In genomic region chr20:16689906-16690305, GRCh38 we compare ENCODE assay signal across 44 cellular contexts. TPM values are rescaled to one million over a fixed set of nuclear protein-coding genes. Genes with fewer than 3 reads are reported as not detected.
"Had no signal": no experiment of that assay in that cellular context is flagged by ENCODE, and none has a peak within 500 bp of the region (broad histone marks: within the 10 kb centered on the region; RNA-seq: fewer than 3 reads in every experiment).

No MANE protein-coding gene starts in this region.

- H3K9me3 Mint-ChIP-seq: activated naive CD4-positive, alpha-beta T cell treated with anti-CD3 and anti-CD28 coated beads for 36 hours; activated naive CD4-positive, alpha-beta T cell treated with anti-CD3 and anti-CD28 coated beads, Interleukin-2, amount 10 ng/mL, durations not matched to agents 7 days and 5 days; activated naive CD4-positive, alpha-beta T cell treated with anti-CD3 and anti-CD28 coated beads, Interleukin-2, amount 50 U/mL, for 24 hours; activated naive CD4-positive, alpha-beta T cell treated with anti-CD3 and anti-CD28 coated beads, Interleukin-2, amount 50 U/mL, for 72 hours; activated naive CD8-positive, alpha-beta T cell treated with anti-CD3 and anti-CD28 coated beads for 36 hours; activated naive CD8-positive, alpha-beta T cell treated with anti-CD3 and anti-CD28 coated beads, Interleukin-2, amount 10 ng/mL, durations not matched to agents 7 days and 5 days; activated naive CD8-positive, alpha-beta T cell treated with anti-CD3 and anti-CD28 coated beads, Interleukin-2, amount 50 U/mL, for 24 hours; activated T-cell treated with anti-CD3 and anti-CD28 coated beads, Interleukin-2, amount 50 U/mL, for 24 hours; activated T-cell treated with anti-CD3 and anti-CD28 coated beads, Interleukin-2, amount 50 U/mL, for 4 hours; activated T-cell treated with anti-CD3 and anti-CD28 coated beads, Interleukin-2, amount 50 U/mL, for 72 hours; activated T-helper 1 cell treated with anti-CD3 and anti-CD28 coated beads, Interleukin-12 subunit alpha, Interleukin-12 subunit beta, Interleukin-2, Interleukin-4 antibody, amounts not matched to agents 30 ng/mL and 10 ng/mL and 1 ng/mL, durations not matched to agents 14 hours and 24 hours and 36 hours; activated T-helper 17 cell treated with anti-CD3 and anti-CD28 coated beads, Interleukin-2, amount 50 U/mL, for 72 hours; brain; central memory CD8-positive, alpha-beta T cell had no signal

- H3K4me1 ChIP-seq: adrenal gland, ascending aorta, body of pancreas, breast epithelium had no signal

- H3K36me3 Mint-ChIP-seq: activated naive CD4-positive, alpha-beta T cell treated with anti-CD3 and anti-CD28 coated beads, Interleukin-2, amount 10 ng/mL, durations not matched to agents 7 days and 5 days; activated naive CD4-positive, alpha-beta T cell treated with anti-CD3 and anti-CD28 coated beads, Interleukin-2, amount 50 U/mL, for 24 hours; activated naive CD4-positive, alpha-beta T cell treated with anti-CD3 and anti-CD28 coated beads, Interleukin-2, amount 50 U/mL, for 72 hours; activated naive CD8-positive, alpha-beta T cell; activated naive CD8-positive, alpha-beta T cell treated with anti-CD3 and anti-CD28 coated beads for 36 hours; activated naive CD8-positive, alpha-beta T cell treated with anti-CD3 and anti-CD28 coated beads, Interleukin-2, amount 10 ng/mL, durations not matched to agents 7 days and 5 days; brain had no signal

- H3K36me3 ChIP-seq: adrenal gland, ascending aorta, brain microvascular endothelial cell, breast epithelium, cardiac muscle cell had no signal

- H3K27ac ChIP-seq: adrenal gland, ascending aorta, body of pancreas, brain microvascular endothelial cell, breast epithelium, cardiac muscle cell had no signal

- H3K27me3 ChIP-seq: adrenal gland, ascending aorta, body of pancreas, brain microvascular endothelial cell, breast epithelium, cardiac muscle cell had no signal

- H3K27ac Mint-ChIP-seq: activated naive CD4-positive, alpha-beta T cell treated with anti-CD3 and anti-CD28 coated beads for 36 hours; activated naive CD4-positive, alpha-beta T cell treated with anti-CD3 and anti-CD28 coated beads, Interleukin-2, amount 10 ng/mL, durations not matched to agents 7 days and 5 days; activated naive CD4-positive, alpha-beta T cell treated with anti-CD3 and anti-CD28 coated beads, Interleukin-2, amount 50 U/mL, for 24 hours; activated naive CD4-positive, alpha-beta T cell treated with anti-CD3 and anti-CD28 coated beads, Interleukin-2, amount 50 U/mL, for 72 hours; activated naive CD8-positive, alpha-beta T cell; activated naive CD8-positive, alpha-beta T cell treated with anti-CD3 and anti-CD28 coated beads for 36 hours; activated naive CD8-positive, alpha-beta T cell treated with anti-CD3 and anti-CD28 coated beads, Interleukin-2, amount 10 ng/mL, durations not matched to agents 7 days and 5 days; activated naive CD8-positive, alpha-beta T cell treated with anti-CD3 and anti-CD28 coated beads, Interleukin-2, amount 50 U/mL, for 24 hours; activated T-cell treated with anti-CD3 and anti-CD28 coated beads, Interleukin-2, amount 50 U/mL, for 24 hours; activated T-cell treated with anti-CD3 and anti-CD28 coated beads, Interleukin-2, amount 50 U/mL, for 72 hours; activated T-helper 1 cell treated with anti-CD3 and anti-CD28 coated beads, Interleukin-12 subunit alpha, Interleukin-12 subunit beta, Interleukin-2, Interleukin-4 antibody, amounts not matched to agents 30 ng/mL and 10 ng/mL and 1 ng/mL, durations not matched to agents 14 hours and 24 hours and 36 hours; activated T-helper 17 cell treated with anti-CD3 and anti-CD28 coated beads, Interleukin-2, amount 50 U/mL, for 72 hours; brain had no signal

- H3K4me1 Mint-ChIP-seq: activated naive CD4-positive, alpha-beta T cell treated with anti-CD3 and anti-CD28 coated beads, Interleukin-2, amount 10 ng/mL, durations not matched to agents 7 days and 5 days; activated naive CD8-positive, alpha-beta T cell treated with anti-CD3 and anti-CD28 coated beads, Interleukin-2, amount 50 U/mL, for 24 hours; activated T-helper 17 cell treated with anti-CD3 and anti-CD28 coated beads, Interleukin-2, amount 50 U/mL, for 72 hours; central memory CD8-positive, alpha-beta T cell had no signal

- H3K4me3 ChIP-seq: adrenal gland, ascending aorta, body of pancreas, breast epithelium, cardiac muscle cell had no signal

- H3K4me3 Mint-ChIP-seq: activated naive CD4-positive, alpha-beta T cell treated with anti-CD3 and anti-CD28 coated beads for 36 hours; activated naive CD4-positive, alpha-beta T cell treated with anti-CD3 and anti-CD28 coated beads, Interleukin-2, amount 10 ng/mL, durations not matched to agents 7 days and 5 days; activated naive CD4-positive, alpha-beta T cell treated with anti-CD3 and anti-CD28 coated beads, Interleukin-2, amount 50 U/mL, for 24 hours; activated naive CD8-positive, alpha-beta T cell; activated naive CD8-positive, alpha-beta T cell treated with anti-CD3 and anti-CD28 coated beads for 36 hours; activated naive CD8-positive, alpha-beta T cell treated with anti-CD3 and anti-CD28 coated beads, Interleukin-2, amount 10 ng/mL, durations not matched to agents 7 days and 5 days; activated naive CD8-positive, alpha-beta T cell treated with anti-CD3 and anti-CD28 coated beads, Interleukin-2, amount 50 U/mL, for 24 hours; activated T-cell treated with anti-CD3 and anti-CD28 coated beads, Interleukin-2, amount 50 U/mL, for 24 hours; activated T-cell treated with anti-CD3 and anti-CD28 coated beads, Interleukin-2, amount 50 U/mL, for 4 hours; activated T-cell treated with anti-CD3 and anti-CD28 coated beads, Interleukin-2, amount 50 U/mL, for 72 hours; activated T-helper 1 cell treated with anti-CD3 and anti-CD28 coated beads, Interleukin-12 subunit alpha, Interleukin-12 subunit beta, Interleukin-2, Interleukin-4 antibody, amounts not matched to agents 30 ng/mL and 10 ng/mL and 1 ng/mL, durations not matched to agents 14 hours and 24 hours and 36 hours; activated T-helper 17 cell treated with anti-CD3 and anti-CD28 coated beads, Interleukin-2, amount 50 U/mL, for 72 hours; brain; central memory CD8-positive, alpha-beta T cell had no signal

- DNase-seq: activated effector memory CD4-positive, alpha-beta T cell treated with anti-CD3 and anti-CD28 coated beads, Interleukin-2, amount 50 U/mL, for 16 hours; activated effector memory CD4-positive, alpha-beta T cell treated with Interleukin-2 at 50 U/mL for 16 hours; activated gamma-delta T cell; activated gamma-delta T cell treated with Interleukin-2 at 50 U/mL for 16 hours; activated naive CD4-positive, alpha-beta T cell; activated naive CD4-positive, alpha-beta T cell treated with anti-CD3 and anti-CD28 coated beads for 36 hours; activated naive CD4-positive, alpha-beta T cell treated with anti-CD3 and anti-CD28 coated beads, Interleukin-2, amount 10 ng/mL, durations not matched to agents 7 days and 5 days; activated naive CD4-positive, alpha-beta T cell treated with anti-CD3 and anti-CD28 coated beads, Interleukin-2, amount 50 U/mL, for 16 hours; activated naive CD4-positive, alpha-beta T cell treated with Interleukin-2 at 50 U/mL for 16 hours; activated naive CD8-positive, alpha-beta T cell treated with anti-CD3 and anti-CD28 coated beads for 36 hours; activated naive CD8-positive, alpha-beta T cell treated with anti-CD3 and anti-CD28 coated beads, Interleukin-2, amount 10 ng/mL, durations not matched to agents 7 days and 5 days; activated naive CD8-positive, alpha-beta T cell treated with anti-CD3 and anti-CD28 coated beads, Interleukin-2, amount 50 U/mL, for 24 hours; activated T-cell treated with anti-CD3 and anti-CD28 coated beads for 4 hours; activated T-cell treated with anti-CD3 and anti-CD28 coated beads, Interleukin-2, amount 50 U/mL, for 1 hour; activated T-cell treated with anti-CD3 and anti-CD28 coated beads, Interleukin-2, amount 50 U/mL, for 24 hours; activated T-cell treated with anti-CD3 and anti-CD28 coated beads, Interleukin-2, amount 50 U/mL, for 4 hours; activated T-cell treated with anti-CD3 and anti-CD28 coated beads, Interleukin-2, amount 50 U/mL, for 48 hours; activated T-cell treated with anti-CD3 and anti-CD28 coated beads, Interleukin-2, amount 50 U/mL, for 72 hours; adrenal gland; amniotic stem cell; amygdala; anterior cingulate cortex; aorta; body of pancreas; brain microvascular endothelial cell; caudate nucleus; central memory CD4-positive, alpha-beta T cell; cerebellar nuclear complex had no signal

- H3K9me3 ChIP-seq: adrenal gland, ascending aorta, body of pancreas, breast epithelium had no signal

RNA-seq across cellular contexts. Expression of gene OTOR, which starts 58.3 kb away (rescaled TPM):
- total RNA-seq: activated naive CD4-positive, alpha-beta T cell treated with anti-CD3 and anti-CD28 coated beads for 36 hours; activated naive CD4-positive, alpha-beta T cell treated with anti-CD3 and anti-CD28 coated beads, Interleukin-2, amount 50 U/mL, for 72 hours; activated naive CD8-positive, alpha-beta T cell treated with anti-CD3 and anti-CD28 coated beads for 36 hours; activated naive CD8-positive, alpha-beta T cell treated with anti-CD3 and anti-CD28 coated beads, Interleukin-2, amount 10 ng/mL, durations not matched to agents 7 days and 5 days; activated T-cell treated with anti-CD3 and anti-CD28 coated beads, Interleukin-2, amount 50 U/mL, for 4 hours; activated T-cell treated with anti-CD3 and anti-CD28 coated beads, Interleukin-2, amount 50 U/mL, for 72 hours; activated T-helper 1 cell treated with anti-CD3 and anti-CD28 coated beads, Interleukin-12 subunit alpha, Interleukin-12 subunit beta, Interleukin-2, Interleukin-4 antibody, amounts not matched to agents 30 ng/mL and 10 ng/mL and 1 ng/mL, durations not matched to agents 14 hours and 24 hours and 36 hours; activated T-helper 17 cell treated with anti-CD3 and anti-CD28 coated beads, Interleukin-2, amount 50 U/mL, for 72 hours; adrenal gland; aorta; ascending aorta; astrocyte; body of pancreas; breast epithelium; bronchial epithelial cell; cardiac muscle cell; cardiac septum; cerebellum; chondrocyte had no signal
- polyA plus RNA-seq: adipose tissue, adrenal gland, aorta, cardiac muscle cell had no signal
